Comparison of ENCODE assay signal across 29 cellular contexts in genomic region chr4:130646886-130647285, GRCh38.
"Had no signal": no experiment of that assay in that cellular context is flagged by ENCODE, and none has a peak within 500 bp of the region (broad histone marks: within the 10 kb centered on the region; RNA-seq: fewer than 3 reads in every experiment).

No MANE protein-coding gene starts in this region.

- H3K27ac ChIP-seq: coronary artery, epithelial cell of prostate, heart right ventricle, lower lobe of right lung, neural progenitor cell, parathyroid adenoma, right lobe of liver, testis, tibial artery had no signal

- H3K4me2 ChIP-seq: neural progenitor cell had no signal

- H3K27ac Mint-ChIP-seq: effector memory CD8-positive, alpha-beta T cell; memory B cell; naive thymus-derived CD4-positive, alpha-beta T cell; nephron; neural progenitor cell; progenitor cell of endocrine pancreas; type B pancreatic cell had no signal

- H3K27me3 Mint-ChIP-seq: effector memory CD8-positive, alpha-beta T cell; memory B cell; naive thymus-derived CD4-positive, alpha-beta T cell; progenitor cell of endocrine pancreas; type B pancreatic cell had no signal

- DNase-seq: dermis blood vessel endothelial cell; effector memory CD8-positive, alpha-beta T cell; foreskin melanocyte; glutamatergic neuron; heart right ventricle; hippocampal formation; left ventricle myocardium superior; lower lobe of right lung; midbrain; naive thymus-derived CD4-positive, alpha-beta T cell; right lobe of liver; small intestine; stimulated activated CD4-positive, alpha-beta T cell treated with anti-CD3 and anti-CD28 coated beads, Interleukin-12 subunit alpha, Interleukin-12 subunit beta, amount 100 ng/mL, for 4 hours; stimulated activated CD4-positive, alpha-beta T cell treated with anti-CD3 and anti-CD28 coated beads, Interleukin-1b, Interleukin-23, amount 100 ng/mL, for 48 hours; stimulated activated CD4-positive, alpha-beta T cell treated with anti-CD3 and anti-CD28 coated beads, Interleukin-4, amount 100 ng/mL, for 1 hour; stimulated activated CD8-positive, alpha-beta memory T cell treated with anti-CD3 and anti-CD28 coated beads, Interleukin-4, amount 100 ng/mL, for 48 hours; stimulated activated naive CD4-positive, alpha-beta T cell treated with Interleukin-2 at 50 U/mL for 16 hours; substantia nigra; testis; tibial artery had no signal

- H3K4me1 ChIP-seq: heart right ventricle, lower lobe of right lung, neural progenitor cell, parathyroid adenoma, testis, tibial artery had no signal

- H3K4me3 Mint-ChIP-seq: effector memory CD8-positive, alpha-beta T cell; memory B cell; naive thymus-derived CD4-positive, alpha-beta T cell; nephron; neural progenitor cell; type B pancreatic cell had no signal

- H3K79me2 ChIP-seq: parathyroid adenoma had no signal

- H3K9me3 Mint-ChIP-seq: neural progenitor cell, type B pancreatic cell had no signal

- H3K9ac ChIP-seq: neural progenitor cell, parathyroid adenoma had no signal

- H3K9me3 ChIP-seq: lower lobe of right lung, right lobe of liver, testis, tibial artery had no signal

- H3K4me1 Mint-ChIP-seq: memory B cell; naive thymus-derived CD4-positive, alpha-beta T cell; nephron; neural progenitor cell had no signal

- ATAC-seq: effector memory CD8-positive, alpha-beta T cell; esophagus mucosa; heart right ventricle; left ventricle myocardium superior; lower lobe of right lung; naive thymus-derived CD4-positive, alpha-beta T cell; right lobe of liver had no signal

- H3K27me3 ChIP-seq: heart right ventricle, neural progenitor cell, right lobe of liver, testis, tibial artery had no signal

- H3K36me3 ChIP-seq: heart right ventricle, lower lobe of right lung, neural progenitor cell, right lobe of liver, tibial artery had no signal

- H3K4me3 ChIP-seq: coronary artery, heart right ventricle, lower lobe of right lung, neural progenitor cell, right lobe of liver, testis, tibial artery had no signal

- H3K36me3 Mint-ChIP-seq: memory B cell, neural progenitor cell, type B pancreatic cell had no signal
